ENCODE assay signal across 1 cellular context in the genomic region with DNA sequence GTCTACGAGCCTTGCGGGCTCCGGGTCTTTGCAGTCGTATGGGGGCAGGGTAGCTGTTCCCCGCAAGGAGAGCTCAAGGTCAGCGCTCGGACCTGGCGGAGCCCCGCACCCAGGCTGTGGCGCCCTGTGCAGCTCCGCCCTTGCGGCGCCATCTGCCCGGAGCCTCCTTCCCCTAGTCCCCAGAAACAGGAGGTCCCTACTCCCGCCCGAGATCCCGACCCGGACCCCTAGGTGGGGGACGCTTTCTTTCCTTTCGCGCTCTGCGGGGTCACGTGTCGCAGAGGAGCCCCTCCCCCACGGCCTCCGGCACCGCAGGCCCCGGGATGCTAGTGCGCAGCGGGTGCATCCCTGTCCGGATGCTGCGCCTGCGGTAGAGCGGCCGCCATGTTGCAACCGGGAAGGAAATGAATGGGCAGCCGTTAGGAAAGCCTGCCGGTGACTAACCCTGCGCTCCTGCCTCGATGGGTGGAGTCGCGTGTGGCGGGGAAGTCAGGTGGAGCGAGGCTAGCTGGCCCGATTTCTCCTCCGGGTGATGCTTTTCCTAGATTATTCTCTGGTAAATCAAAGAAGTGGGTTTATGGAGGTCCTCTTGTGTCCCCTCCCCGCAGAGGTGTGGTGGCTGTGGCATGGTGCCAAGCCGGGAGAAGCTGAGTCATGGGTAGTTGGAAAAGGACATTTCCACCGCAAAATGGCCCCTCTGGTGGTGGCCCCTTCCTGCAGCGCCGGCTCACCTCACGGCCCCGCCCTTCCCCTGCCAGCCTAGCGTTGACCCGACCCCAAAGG.
TF ChIP-seq lines count a peak whose summit lies in the region.

No MANE protein-coding gene starts in this region.

TF ChIP-seq in HepG2, 621 proteins besides CTCF, POLR2A, EP300 and RAD21 (continues in another document):
- no peak for TF ChIP-seq SRSF9 (IDR thresholded peaks at IDR 0.05; ENCODE audit: borderline replicate concordance, insufficient read depth, low read depth, low read length, poor library complexity, severe bottlenecking)
- no peak for TF ChIP-seq ZNF75D (CRISPR knock-in tag; IDR thresholded peaks at IDR 0.05; ENCODE audit: borderline replicate concordance)
- TF ChIP-seq ZFP62 (CRISPR knock-in tag; IDR thresholded peaks at IDR 0.05) = no peak
- TF ChIP-seq MLLT10 (CRISPR knock-in tag; IDR thresholded peaks at IDR 0.05) = no peak; the same call in none of the 2 replicates
- TF ChIP-seq JARID2 (CRISPR knock-in tag; IDR thresholded peaks at IDR 0.05; ENCODE audit: insufficient replicate concordance) = no peak
- no peak for TF ChIP-seq HOXA7 (CRISPR knock-in tag; IDR thresholded peaks at IDR 0.05)
- peak; percentile 39 for TF ChIP-seq ZNF781 (CRISPR knock-in tag; IDR thresholded peaks at IDR 0.05; ENCODE audit: borderline replicate concordance, not compliant biosample characterization)
- TF ChIP-seq, protein P1, sequence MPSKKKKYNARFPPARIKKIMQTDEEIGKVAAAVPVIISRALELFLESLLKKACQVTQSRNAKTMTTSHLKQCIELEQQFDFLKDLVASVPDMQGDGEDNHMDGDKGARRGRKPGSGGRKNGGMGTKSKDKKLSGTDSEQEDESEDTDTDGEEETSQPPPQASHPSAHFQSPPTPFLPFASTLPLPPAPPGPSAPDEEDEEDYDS (CRISPR knock-in tag; IDR thresholded peaks at IDR 0.05) = no peak
- TF ChIP-seq, protein P2, sequence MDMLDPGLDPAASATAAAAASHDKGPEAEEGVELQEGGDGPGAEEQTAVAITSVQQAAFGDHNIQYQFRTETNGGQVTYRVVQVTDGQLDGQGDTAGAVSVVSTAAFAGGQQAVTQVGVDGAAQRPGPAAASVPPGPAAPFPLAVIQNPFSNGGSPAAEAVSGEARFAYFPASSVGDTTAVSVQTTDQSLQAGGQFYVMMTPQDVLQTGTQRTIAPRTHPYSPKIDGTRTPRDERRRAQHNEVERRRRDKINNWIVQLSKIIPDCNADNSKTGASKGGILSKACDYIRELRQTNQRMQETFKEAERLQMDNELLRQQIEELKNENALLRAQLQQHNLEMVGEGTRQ (IDR thresholded peaks at IDR 0.05; ENCODE audit: low read depth, low read length) = peak; percentile 53
- TF ChIP-seq, protein P2 (CRISPR knock-in tag; IDR thresholded peaks at IDR 0.05; ENCODE audit: borderline replicate concordance) = peak; percentile 89; the same call in 1 of the 2 replicates
- TF ChIP-seq KLF11 (CRISPR knock-in tag; IDR thresholded peaks at IDR 0.05) = no peak
- no peak for TF ChIP-seq SMARCE1 (IDR thresholded peaks at IDR 0.05; ENCODE audit: borderline replicate concordance)
- TF ChIP-seq NFYC (CRISPR knock-in tag; IDR thresholded peaks at IDR 0.05) = no peak
- TF ChIP-seq, protein P3, sequence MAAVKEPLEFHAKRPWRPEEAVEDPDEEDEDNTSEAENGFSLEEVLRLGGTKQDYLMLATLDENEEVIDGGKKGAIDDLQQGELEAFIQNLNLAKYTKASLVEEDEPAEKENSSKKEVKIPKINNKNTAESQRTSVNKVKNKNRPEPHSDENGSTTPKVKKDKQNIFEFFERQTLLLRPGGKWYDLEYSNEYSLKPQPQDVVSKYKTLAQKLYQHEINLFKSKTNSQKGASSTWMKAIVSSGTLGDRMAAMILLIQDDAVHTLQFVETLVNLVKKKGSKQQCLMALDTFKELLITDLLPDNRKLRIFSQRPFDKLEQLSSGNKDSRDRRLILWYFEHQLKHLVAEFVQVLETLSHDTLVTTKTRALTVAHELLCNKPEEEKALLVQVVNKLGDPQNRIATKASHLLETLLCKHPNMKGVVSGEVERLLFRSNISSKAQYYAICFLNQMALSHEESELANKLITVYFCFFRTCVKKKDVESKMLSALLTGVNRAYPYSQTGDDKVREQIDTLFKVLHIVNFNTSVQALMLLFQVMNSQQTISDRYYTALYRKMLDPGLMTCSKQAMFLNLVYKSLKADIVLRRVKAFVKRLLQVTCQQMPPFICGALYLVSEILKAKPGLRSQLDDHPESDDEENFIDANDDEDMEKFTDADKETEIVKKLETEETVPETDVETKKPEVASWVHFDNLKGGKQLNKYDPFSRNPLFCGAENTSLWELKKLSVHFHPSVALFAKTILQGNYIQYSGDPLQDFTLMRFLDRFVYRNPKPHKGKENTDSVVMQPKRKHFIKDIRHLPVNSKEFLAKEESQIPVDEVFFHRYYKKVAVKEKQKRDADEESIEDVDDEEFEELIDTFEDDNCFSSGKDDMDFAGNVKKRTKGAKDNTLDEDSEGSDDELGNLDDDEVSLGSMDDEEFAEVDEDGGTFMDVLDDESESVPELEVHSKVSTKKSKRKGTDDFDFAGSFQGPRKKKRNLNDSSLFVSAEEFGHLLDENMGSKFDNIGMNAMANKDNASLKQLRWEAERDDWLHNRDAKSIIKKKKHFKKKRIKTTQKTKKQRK (IDR thresholded peaks at IDR 0.05; ENCODE audit: low read length) = no peak
- TF ChIP-seq ZNF350 (CRISPR knock-in tag; IDR thresholded peaks at IDR 0.05; ENCODE audit: borderline replicate concordance, low read depth) = no peak
- no peak for TF ChIP-seq NONO (IDR thresholded peaks at IDR 0.05)
- TF ChIP-seq NONO (CRISPR knock-in tag; conservative IDR thresholded peaks at IDR 0.05) = no peak; the same call in 1 of the 2 replicates
- TF ChIP-seq DR1 (CRISPR knock-in tag; IDR thresholded peaks at IDR 0.05) = no peak
- TF ChIP-seq, protein P4, sequence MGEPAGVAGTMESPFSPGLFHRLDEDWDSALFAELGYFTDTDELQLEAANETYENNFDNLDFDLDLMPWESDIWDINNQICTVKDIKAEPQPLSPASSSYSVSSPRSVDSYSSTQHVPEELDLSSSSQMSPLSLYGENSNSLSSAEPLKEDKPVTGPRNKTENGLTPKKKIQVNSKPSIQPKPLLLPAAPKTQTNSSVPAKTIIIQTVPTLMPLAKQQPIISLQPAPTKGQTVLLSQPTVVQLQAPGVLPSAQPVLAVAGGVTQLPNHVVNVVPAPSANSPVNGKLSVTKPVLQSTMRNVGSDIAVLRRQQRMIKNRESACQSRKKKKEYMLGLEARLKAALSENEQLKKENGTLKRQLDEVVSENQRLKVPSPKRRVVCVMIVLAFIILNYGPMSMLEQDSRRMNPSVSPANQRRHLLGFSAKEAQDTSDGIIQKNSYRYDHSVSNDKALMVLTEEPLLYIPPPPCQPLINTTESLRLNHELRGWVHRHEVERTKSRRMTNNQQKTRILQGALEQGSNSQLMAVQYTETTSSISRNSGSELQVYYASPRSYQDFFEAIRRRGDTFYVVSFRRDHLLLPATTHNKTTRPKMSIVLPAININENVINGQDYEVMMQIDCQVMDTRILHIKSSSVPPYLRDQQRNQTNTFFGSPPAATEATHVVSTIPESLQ (CRISPR knock-in tag; conservative IDR thresholded peaks at IDR 0.05) = no peak
- no peak for TF ChIP-seq TMF1 (CRISPR knock-in tag; IDR thresholded peaks at IDR 0.05; ENCODE audit: low read depth)
- TF ChIP-seq, protein P5, sequence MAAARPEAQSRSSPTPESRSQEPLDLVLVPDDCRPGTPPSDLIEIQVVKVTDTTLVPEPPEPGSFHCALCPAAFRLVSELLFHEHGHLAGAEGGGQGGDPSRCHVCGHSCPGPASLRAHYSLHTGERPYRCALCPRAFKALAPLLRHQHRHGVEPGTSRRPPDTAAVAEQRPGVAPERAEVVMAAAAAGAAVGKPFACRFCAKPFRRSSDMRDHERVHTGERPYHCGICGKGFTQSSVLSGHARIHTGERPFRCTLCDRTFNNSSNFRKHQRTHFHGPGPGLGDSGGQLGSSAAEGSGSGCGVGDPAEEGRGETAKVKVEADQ (CRISPR knock-in tag; IDR thresholded peaks at IDR 0.05; ENCODE audit: borderline replicate concordance) = no peak
- TF ChIP-seq CBX1 (IDR thresholded peaks at IDR 0.05; ENCODE audit: low read depth) = no peak
- no peak for TF ChIP-seq RARG (CRISPR knock-in tag; IDR thresholded peaks at IDR 0.05; ENCODE audit: low read depth)
- TF ChIP-seq AHR (CRISPR knock-in tag; IDR thresholded peaks at IDR 0.05) = no peak
- TF ChIP-seq, protein P6, sequence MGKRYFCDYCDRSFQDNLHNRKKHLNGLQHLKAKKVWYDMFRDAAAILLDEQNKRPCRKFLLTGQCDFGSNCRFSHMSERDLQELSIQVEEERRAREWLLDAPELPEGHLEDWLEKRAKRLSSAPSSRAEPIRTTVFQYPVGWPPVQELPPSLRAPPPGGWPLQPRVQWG (CRISPR knock-in tag; IDR thresholded peaks at IDR 0.05; ENCODE audit: borderline replicate concordance, low read depth) = no peak
- TF ChIP-seq, protein P7, sequence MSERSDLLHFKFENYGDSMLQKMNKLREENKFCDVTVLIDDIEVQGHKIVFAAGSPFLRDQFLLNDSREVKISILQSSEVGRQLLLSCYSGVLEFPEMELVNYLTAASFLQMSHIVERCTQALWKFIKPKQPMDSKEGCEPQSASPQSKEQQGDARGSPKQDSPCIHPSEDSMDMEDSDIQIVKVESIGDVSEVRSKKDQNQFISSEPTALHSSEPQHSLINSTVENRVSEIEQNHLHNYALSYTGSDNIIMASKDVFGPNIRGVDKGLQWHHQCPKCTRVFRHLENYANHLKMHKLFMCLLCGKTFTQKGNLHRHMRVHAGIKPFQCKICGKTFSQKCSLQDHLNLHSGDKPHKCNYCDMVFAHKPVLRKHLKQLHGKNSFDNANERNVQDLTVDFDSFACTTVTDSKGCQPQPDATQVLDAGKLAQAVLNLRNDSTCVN (CRISPR knock-in tag; IDR thresholded peaks at IDR 0.05; ENCODE audit: borderline replicate concordance) = no peak; the same call in 1 of the 2 replicates
- TF ChIP-seq KDM3A (CRISPR knock-in tag; IDR thresholded peaks at IDR 0.05; ENCODE audit: low read depth) = no peak
- no peak for TF ChIP-seq ZNF546 (CRISPR knock-in tag; conservative IDR thresholded peaks at IDR 0.05)
- 0 out of 2 replicates have a peak, but pooled peaks have one; percentile 71 for TF ChIP-seq MZF1 (CRISPR knock-in tag; IDR thresholded peaks at IDR 0.05; ENCODE audit: borderline replicate concordance)
- no peak for TF ChIP-seq FOXM1 (CRISPR knock-in tag; IDR thresholded peaks at IDR 0.05)
- no peak for TF ChIP-seq ZSCAN29 (CRISPR knock-in tag; conservative IDR thresholded peaks at IDR 0.05)
- 0 out of 2 replicates have a peak, but pooled peaks have one; percentile 21 for TF ChIP-seq MAFG (CRISPR knock-in tag; IDR thresholded peaks at IDR 0.05)
- TF ChIP-seq, protein P8, sequence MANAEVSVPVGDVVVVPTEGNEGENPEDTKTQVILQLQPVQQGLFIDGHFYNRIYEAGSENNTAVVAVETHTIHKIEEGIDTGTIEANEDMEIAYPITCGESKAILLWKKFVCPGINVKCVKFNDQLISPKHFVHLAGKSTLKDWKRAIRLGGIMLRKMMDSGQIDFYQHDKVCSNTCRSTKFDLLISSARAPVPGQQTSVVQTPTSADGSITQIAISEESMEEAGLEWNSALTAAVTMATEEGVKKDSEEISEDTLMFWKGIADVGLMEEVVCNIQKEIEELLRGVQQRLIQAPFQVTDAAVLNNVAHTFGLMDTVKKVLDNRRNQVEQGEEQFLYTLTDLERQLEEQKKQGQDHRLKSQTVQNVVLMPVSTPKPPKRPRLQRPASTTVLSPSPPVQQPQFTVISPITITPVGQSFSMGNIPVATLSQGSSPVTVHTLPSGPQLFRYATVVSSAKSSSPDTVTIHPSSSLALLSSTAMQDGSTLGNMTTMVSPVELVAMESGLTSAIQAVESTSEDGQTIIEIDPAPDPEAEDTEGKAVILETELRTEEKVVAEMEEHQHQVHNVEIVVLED (CRISPR knock-in tag; IDR thresholded peaks at IDR 0.05; ENCODE audit: borderline replicate concordance) = no peak; the same call in 1 of the 2 replicates
- TF ChIP-seq ZNF562 (CRISPR knock-in tag; IDR thresholded peaks at IDR 0.05; ENCODE audit: borderline replicate concordance) = no peak
- no peak for TF ChIP-seq ERF (CRISPR knock-in tag; IDR thresholded peaks at IDR 0.05)
- TF ChIP-seq NCOA1 (CRISPR knock-in tag; IDR thresholded peaks at IDR 0.05) = no peak
- no peak for TF ChIP-seq ZFP36L2 (CRISPR knock-in tag; IDR thresholded peaks at IDR 0.05)
- no peak for TF ChIP-seq NAIF1 (CRISPR knock-in tag; IDR thresholded peaks at IDR 0.05; ENCODE audit: borderline replicate concordance)
- no peak for TF ChIP-seq ZBTB21 (CRISPR knock-in tag; IDR thresholded peaks at IDR 0.05)
- TF ChIP-seq ZNF367 (CRISPR knock-in tag; IDR thresholded peaks at IDR 0.05; ENCODE audit: borderline replicate concordance) = no peak
- no peak for TF ChIP-seq ZFY (CRISPR knock-in tag; IDR thresholded peaks at IDR 0.05)
- TF ChIP-seq KDM4B (CRISPR knock-in tag; IDR thresholded peaks at IDR 0.05) = no peak
- no peak for TF ChIP-seq HMG20B (CRISPR knock-in tag; conservative IDR thresholded peaks at IDR 0.05)
- TF ChIP-seq RORA (CRISPR knock-in tag; IDR thresholded peaks at IDR 0.05) = no peak
- no peak for TF ChIP-seq GTF2F1 (IDR thresholded peaks at IDR 0.05; ENCODE audit: low read length)
- TF ChIP-seq, protein P9, sequence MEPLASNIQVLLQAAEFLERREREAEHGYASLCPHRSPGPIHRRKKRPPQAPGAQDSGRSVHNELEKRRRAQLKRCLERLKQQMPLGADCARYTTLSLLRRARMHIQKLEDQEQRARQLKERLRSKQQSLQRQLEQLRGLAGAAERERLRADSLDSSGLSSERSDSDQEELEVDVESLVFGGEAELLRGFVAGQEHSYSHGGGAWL (CRISPR knock-in tag; IDR thresholded peaks at IDR 0.05) = peak; percentile 54; the same call in 1 of the 2 replicates
- peak; percentile 40; the same call in 1 of the 3 replicates for TF ChIP-seq MXI1 (IDR thresholded peaks at IDR 0.05; ENCODE audit: borderline replicate concordance, low read depth, low read length)
- no peak for TF ChIP-seq ZKSCAN1 (IDR thresholded peaks at IDR 0.05; ENCODE audit: low read length)
- TF ChIP-seq, protein P10, sequence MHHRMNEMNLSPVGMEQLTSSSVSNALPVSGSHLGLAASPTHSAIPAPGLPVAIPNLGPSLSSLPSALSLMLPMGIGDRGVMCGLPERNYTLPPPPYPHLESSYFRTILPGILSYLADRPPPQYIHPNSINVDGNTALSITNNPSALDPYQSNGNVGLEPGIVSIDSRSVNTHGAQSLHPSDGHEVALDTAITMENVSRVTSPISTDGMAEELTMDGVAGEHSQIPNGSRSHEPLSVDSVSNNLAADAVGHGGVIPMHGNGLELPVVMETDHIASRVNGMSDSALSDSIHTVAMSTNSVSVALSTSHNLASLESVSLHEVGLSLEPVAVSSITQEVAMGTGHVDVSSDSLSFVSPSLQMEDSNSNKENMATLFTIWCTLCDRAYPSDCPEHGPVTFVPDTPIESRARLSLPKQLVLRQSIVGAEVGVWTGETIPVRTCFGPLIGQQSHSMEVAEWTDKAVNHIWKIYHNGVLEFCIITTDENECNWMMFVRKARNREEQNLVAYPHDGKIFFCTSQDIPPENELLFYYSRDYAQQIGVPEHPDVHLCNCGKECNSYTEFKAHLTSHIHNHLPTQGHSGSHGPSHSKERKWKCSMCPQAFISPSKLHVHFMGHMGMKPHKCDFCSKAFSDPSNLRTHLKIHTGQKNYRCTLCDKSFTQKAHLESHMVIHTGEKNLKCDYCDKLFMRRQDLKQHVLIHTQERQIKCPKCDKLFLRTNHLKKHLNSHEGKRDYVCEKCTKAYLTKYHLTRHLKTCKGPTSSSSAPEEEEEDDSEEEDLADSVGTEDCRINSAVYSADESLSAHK (CRISPR knock-in tag; IDR thresholded peaks at IDR 0.05; ENCODE audit: borderline replicate concordance) = no peak
- TF ChIP-seq FOXP1 (IDR thresholded peaks at IDR 0.05) = no peak
- TF ChIP-seq FOXP1 (CRISPR knock-in tag; IDR thresholded peaks at IDR 0.05) = no peak
- TF ChIP-seq THAP11 (CRISPR knock-in tag; IDR thresholded peaks at IDR 0.05) = 0 out of 2 replicates have a peak, but pooled peaks have one; percentile 15
- TF ChIP-seq ATAD3A (CRISPR knock-in tag; IDR thresholded peaks at IDR 0.05) = no peak
- TF ChIP-seq PAF1 (CRISPR knock-in tag; IDR thresholded peaks at IDR 0.05) = no peak
